Comparison of ENCODE assay signal across 8 cellular contexts in the genomic region with DNA sequence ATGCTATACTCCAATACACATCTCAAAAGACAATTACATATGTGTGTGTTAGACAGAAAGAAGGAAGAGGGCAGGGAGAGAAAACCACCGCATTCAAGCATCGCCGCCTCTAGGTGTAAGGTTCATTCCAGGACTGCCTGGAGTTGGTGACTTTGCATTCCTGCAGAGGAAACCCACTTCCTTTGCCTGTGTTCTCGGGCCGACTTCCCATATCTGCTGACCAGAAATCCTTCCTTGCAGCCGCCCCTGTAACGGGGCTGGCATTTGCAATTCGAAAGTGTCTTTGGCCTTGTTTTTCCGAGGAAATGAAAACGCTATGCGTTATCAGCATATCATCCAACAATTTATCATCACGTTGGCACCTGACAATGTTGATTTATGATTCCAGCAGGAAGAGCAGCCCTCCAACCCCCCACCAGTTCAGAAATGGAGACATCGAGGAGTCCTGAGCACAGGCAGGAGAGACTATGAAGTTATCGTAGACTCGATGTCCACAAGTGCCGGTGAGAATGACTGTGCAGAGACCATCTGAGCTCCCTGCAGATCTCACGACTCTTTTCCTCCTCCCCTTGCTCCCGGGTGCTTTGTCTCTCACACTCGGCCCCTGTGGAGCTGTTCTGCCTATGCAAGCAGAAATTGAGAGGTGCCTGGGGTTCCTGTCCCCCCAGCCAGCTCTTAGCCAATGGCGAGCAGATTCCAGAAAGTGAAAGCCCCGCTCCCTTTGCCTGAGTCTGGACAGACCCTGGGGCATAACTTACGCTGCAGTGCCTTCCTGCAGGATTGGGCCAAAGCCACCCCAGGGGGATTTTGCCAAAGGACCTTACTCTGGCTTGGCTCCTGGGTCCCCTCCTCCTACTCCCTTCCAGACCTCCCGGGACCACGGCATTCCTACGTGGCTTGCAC.
DNase-seq lines count a peak whose midpoint lies in the region; ATAC-seq and TF ChIP-seq lines count a peak whose summit lies in the region.

No MANE protein-coding gene starts in this region.

- peaks cover 8% of the 10 kb centered on the region for H3K4me1 ChIP-seq in foreskin keratinocyte
- H3K4me1 ChIP-seq in trophoblast cell (ENCODE audit: control insufficient read depth in 1 of 2, insufficient read depth in 2 of 2, low read length in 2 of 2): peaks cover 0 to 7% of the 10 kb centered on the region in 2 experiments

- no peaks in the 10 kb centered on the region for H3K79me2 ChIP-seq in trophoblast cell (ENCODE audit: control insufficient read depth, insufficient read depth, low read length, poor library complexity)

- no peak overlapping the region for H3K23ac ChIP-seq in trophoblast cell (ENCODE audit: low read length)

- peaks cover 2% of the 10 kb centered on the region for H3K36me3 Mint-ChIP-seq in glutamatergic neuron (ENCODE audit: unreplicated experiment)

- no peak overlapping the region for H2BK5ac ChIP-seq in trophoblast cell (ENCODE audit: low read depth, low read length, poor library complexity)

- no peak overlapping the region for H2BK12ac ChIP-seq in trophoblast cell (ENCODE audit: low read length)

- H4K91ac ChIP-seq in trophoblast cell (ENCODE audit: low read depth, low read length): no peak overlapping the region

- DNase-seq in EL (peak; percentile 37), SW480 (ENCODE audit: low spot score) (peak; percentile 63), foreskin keratinocyte (peak in 1 of 2 donors; percentile 13), trophoblast cell (no peak), glutamatergic neuron (no peak), NCI-H1436 treated with DMSO at 0.1 percent for 48 hours (lab: John Stamatoyannopoulos, UW) (no peak), NCI-H526 (lab: John Stamatoyannopoulos, UW) (no peak)

- H3K27ac ChIP-seq in foreskin keratinocyte (no peak overlapping the region), trophoblast cell (ENCODE audit: low read depth, low read length) (no peak overlapping the region)

- no peaks in the 10 kb centered on the region for H3K79me1 ChIP-seq in trophoblast cell (ENCODE audit: low read length)

- H3K4me3 ChIP-seq in trophoblast cell (ENCODE audit: low read depth, low read length): no peak overlapping the region

- WGBS in trophoblast cell (ENCODE audit: extremely low coverage, insufficient coverage, insufficient read length): no CpG with 5 or more reads among the region's 25 CpGs

- peaks cover 2% of the 10 kb centered on the region for H3K27me3 Mint-ChIP-seq in glutamatergic neuron (ENCODE audit: unreplicated experiment)

- TF ChIP-seq CTCF in foreskin keratinocyte (conservative IDR thresholded peaks at IDR 0.05): no peak
- TF ChIP-seq CTCF in glutamatergic neuron (IDR thresholded peaks at IDR 0.05; ENCODE audit: partially characterized antibody, unreplicated experiment): no peak

- ATAC-seq in foreskin keratinocyte (peak; percentile 42), HG02571 (IDR thresholded peaks at IDR 0.05; ENCODE audit: unreplicated experiment) (no peak)

- H3K4me1 Mint-ChIP-seq in glutamatergic neuron (ENCODE audit: low read depth, unreplicated experiment): no peaks in the 10 kb centered on the region

- no peak overlapping the region for H4K12ac ChIP-seq in trophoblast cell (ENCODE audit: low read depth, low read length)

- peak overlapping the region; percentile 49 for H3K4me2 ChIP-seq in trophoblast cell (ENCODE audit: low read length)

- H3K27me3 ChIP-seq in foreskin keratinocyte: no peaks in the 10 kb centered on the region
- H3K27me3 ChIP-seq in trophoblast cell (ENCODE audit: insufficient read depth, low read length): no peaks in the 10 kb centered on the region

- H2AK5ac ChIP-seq in trophoblast cell (ENCODE audit: low read length): no peak overlapping the region

- H3K27ac Mint-ChIP-seq in glutamatergic neuron (ENCODE audit: unreplicated experiment): no peak overlapping the region

- H4K8ac ChIP-seq in trophoblast cell (ENCODE audit: low read depth, low read length): no peak overlapping the region

- no peak overlapping the region for H3K14ac ChIP-seq in trophoblast cell (ENCODE audit: low read length)

- H3K9me3 ChIP-seq in trophoblast cell (ENCODE audit: insufficient read depth, low read depth, low read length): peaks cover 2% of the 10 kb centered on the region

- H3K4me3 Mint-ChIP-seq in glutamatergic neuron (ENCODE audit: unreplicated experiment): no peak overlapping the region

- no peak overlapping the region for H3K4ac ChIP-seq in trophoblast cell (ENCODE audit: low read depth, low read length)

- no peak overlapping the region for H3K18ac ChIP-seq in trophoblast cell (ENCODE audit: low read length)

- H3K36me3 ChIP-seq in trophoblast cell (ENCODE audit: control insufficient read depth in 1 of 2, insufficient read depth in 2 of 2, low read length in 2 of 2): no peaks in the 10 kb centered on the region

- no peak overlapping the region for H2BK120ac ChIP-seq in trophoblast cell (ENCODE audit: insufficient read depth, low read length, poor library complexity)

- H3K9ac ChIP-seq in trophoblast cell (ENCODE audit: low read length): peak overlapping the region; percentile 37

- no peaks in the 10 kb centered on the region for H3K9me3 Mint-ChIP-seq in glutamatergic neuron (ENCODE audit: unreplicated experiment)

- no peak overlapping the region for H2AFZ ChIP-seq in trophoblast cell (ENCODE audit: insufficient read depth, low read length, poor library complexity)

Comparison
In these comparisons a context has a peak if more than half of its experiments do, and no peak if none do; other contexts are left out.
1. DNase-seq: peak in EL (single experiment) and SW480 (single experiment); none in trophoblast cell (0 of 2), glutamatergic neuron (single experiment), NCI-H1436 treated with DMSO at 0.1 percent for 48 hours (single experiment) and NCI-H526 (0 of 2).